ENCODE assay signal across 6 cellular contexts in genomic region chr16:90104703-90105102, GRCh38. TPM values are rescaled to one million over a fixed set of nuclear protein-coding genes. Genes with fewer than 3 reads are reported as not detected.
"Had no signal": no experiment of that assay in that cellular context is flagged by ENCODE, and none has a peak within 500 bp of the region (broad histone marks: within the 10 kb centered on the region; RNA-seq: fewer than 3 reads in every experiment).

No MANE protein-coding gene starts in this region.

RNA-seq across cellular contexts. Expression of gene PRDM7, which starts 27.6 kb away (rescaled TPM):
- total RNA-seq: HepG2, HT-29, HT1080, IMR-90, K562 had no signal
- polyA plus RNA-seq: HepG2, IgD-negative memory B cell, IMR-90, K562 had no signal
